15 cellular contexts compared by ENCODE assay signal in the genomic region with DNA sequence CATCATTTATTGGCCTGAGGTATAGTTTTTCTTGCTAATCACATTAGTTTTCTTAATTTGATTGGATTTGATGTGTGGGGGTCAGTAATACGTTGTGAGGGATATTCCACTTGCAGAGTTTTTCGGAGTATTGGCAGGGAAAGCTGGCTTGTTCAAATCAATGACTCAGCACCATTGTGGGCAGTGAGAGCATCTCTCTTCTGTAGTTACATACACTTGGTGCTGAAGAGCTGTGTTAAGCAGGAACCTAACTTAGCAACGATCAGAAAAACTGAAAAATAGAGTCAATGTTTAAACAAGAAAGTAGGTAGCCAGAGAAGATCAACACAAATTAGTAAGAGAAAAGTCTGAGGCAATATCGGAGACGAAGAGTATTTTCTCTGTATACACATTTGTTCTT.
DNase-seq lines count a peak whose midpoint lies in the region; ATAC-seq, FAIRE-seq and TF ChIP-seq lines count a peak whose summit lies in the region.
"Had no signal": no experiment of that assay in that cellular context is flagged by ENCODE, and none has a peak within 500 bp of the region (broad histone marks: within the 10 kb centered on the region; RNA-seq: fewer than 3 reads in every experiment).

No MANE protein-coding gene starts in this region.

- no peak overlapping the region for H3K4me3 ChIP-seq in adipocyte (ENCODE audit: low read length)
- no peak overlapping the region for H3K4me3 ChIP-seq in fibroblast of the aortic adventitia (ENCODE audit: low read depth, low read length)
- H3K4me3 ChIP-seq: breast epithelium, psoas muscle had no signal

- no peaks in the 10 kb centered on the region for H3K27me3 ChIP-seq in adipocyte (replicated peaks; ENCODE audit: control insufficient read depth, insufficient read depth, low read length)
- H3K27me3 ChIP-seq: breast epithelium had no signal

- no peaks in the 10 kb centered on the region for H3K36me3 ChIP-seq in adipocyte (ENCODE audit: control insufficient read depth, insufficient read depth, low read length, severe bottlenecking)
- H3K36me3 ChIP-seq: breast epithelium had no signal

- DNase-seq in H54 (ENCODE audit: insufficient read length, low spot score) (no peak), adipocyte (ENCODE audit: low read depth) (peak; percentile 17), fibroblast of the aortic adventitia (ENCODE audit: low read depth) (peak; percentile 59), sciatic nerve (ENCODE audit: low spot score) (no peak), Kasumi-1 (lab: John Stamatoyannopoulos, UW) (no peak), kidney tubule cell (ENCODE audit: low spot score) (no peak)
- DNase-seq: activated CD4-positive, CD25-positive, alpha-beta regulatory T cell treated with anti-CD3 and anti-CD28 coated beads, Interleukin-2, amount 50 U/mL, for 72 hours; activated CD8-positive, alpha-beta memory T cell treated with anti-CD3 and anti-CD28 coated beads, Interleukin-2, amount 50 U/mL, for 48 hours; activated naive CD4-positive, alpha-beta T cell treated with Interleukin-2 at 50 U/mL for 16 hours; NCI-H187; psoas muscle had no signal

- TF ChIP-seq POLR2A in H54 (IDR thresholded peaks at IDR 0.05; ENCODE audit: low read depth, low read length), result no peak

- H3K9ac ChIP-seq in adipocyte (ENCODE audit: low read length), result no peak overlapping the region

- TF ChIP-seq CTCF in fibroblast of the aortic adventitia (IDR thresholded peaks at IDR 0.05; ENCODE audit: insufficient read depth, low read length), result no peak

- peak; percentile 88 for FAIRE-seq in H54 (lab: Jason Lieb, UNC)
- FAIRE-seq: endothelial cell of umbilical vein had no signal

- no peaks in the 10 kb centered on the region for H3K4me1 ChIP-seq in adipocyte (ENCODE audit: control insufficient read depth, insufficient read depth, low read length)
- H3K4me1 ChIP-seq: breast epithelium, psoas muscle had no signal

- ATAC-seq in sciatic nerve, result peak; percentile 51
- no peak for ATAC-seq in HG02571 (IDR thresholded peaks at IDR 0.05; ENCODE audit: unreplicated experiment)
- ATAC-seq: Panc1, psoas muscle had no signal

- intact Hi-C loops in sciatic nerve (cut with DNase I), result no loop called here

- no peaks in the 10 kb centered on the region for H3K9me3 ChIP-seq in adipocyte (ENCODE audit: control insufficient read depth, low read length)
- H3K9me3 ChIP-seq: breast epithelium, psoas muscle had no signal

Comparison
In these comparisons a context has a peak if more than half of its experiments do, and no peak if none do; other contexts are left out.
1. DNase-seq: peak in adipocyte (single experiment) and fibroblast of the aortic adventitia (single experiment); none in H54 (single experiment), sciatic nerve (single experiment), Kasumi-1 (0 of 2) and kidney tubule cell (single experiment).